In genomic region chr10:121598261-121599249, GRCh38 we compare ENCODE assay signal across 1 cellular context.
TF ChIP-seq lines count a peak whose summit lies in the region.

Gene FGFR2, minus strand, starts transcription at chr10:121598444. Its CDS starts 4,627 bp downstream, at chr10:121593817.

TF ChIP-seq in K562, 482 proteins besides CTCF, POLR2A, EP300 and RAD21 (continued from another document and continues in another):
- TF ChIP-seq CREB3 (tag; conservative IDR thresholded peaks at IDR 0.05; ENCODE audit: low read depth), result no peak
- 0 out of 2 replicates have a peak, but pooled peaks have one; percentile 19 for TF ChIP-seq BCOR (IDR thresholded peaks at IDR 0.05)
- no peak for TF ChIP-seq ILK (tag; IDR thresholded peaks at IDR 0.05; ENCODE audit: borderline replicate concordance, low read depth)
- TF ChIP-seq HSF4 (CRISPR knock-in tag; IDR thresholded peaks at IDR 0.05; ENCODE audit: borderline replicate concordance), result no peak
- TF ChIP-seq PREB (CRISPR knock-in tag; IDR thresholded peaks at IDR 0.05), result no peak
- TF ChIP-seq KLF16 (IDR thresholded peaks at IDR 0.05), result no peak
- no peak for TF ChIP-seq HBP1 (CRISPR knock-in tag; IDR thresholded peaks at IDR 0.05)
- TF ChIP-seq SFPQ (IDR thresholded peaks at IDR 0.05; ENCODE audit: low read depth, low read length), result no peak
- TF ChIP-seq E2F6 (IDR thresholded peaks at IDR 0.05; ENCODE audit: borderline replicate concordance in 1 of 2, extremely low read depth in 1 of 2, insufficient read depth in 1 of 2, insufficient read length in 1 of 2, low read depth in 1 of 2, low read length in 1 of 2, poor library complexity in 1 of 2, severe bottlenecking in 1 of 2), result peak; percentile 72 to 97
- TF ChIP-seq ZBTB2 (IDR thresholded peaks at IDR 0.05), result no peak
- TF ChIP-seq RNF2 (IDR thresholded peaks at IDR 0.05), result no peak
- TF ChIP-seq PPARD (CRISPR knock-in tag; IDR thresholded peaks at IDR 0.05), result no peak
- TF ChIP-seq USF2 (CRISPR knock-in tag; IDR thresholded peaks at IDR 0.05), result no peak
- TF ChIP-seq RBM25 (IDR thresholded peaks at IDR 0.05; ENCODE audit: low read depth, low read length, severe bottlenecking), result peak; percentile 65
- no peak for TF ChIP-seq ZNF311 (CRISPR knock-in tag; IDR thresholded peaks at IDR 0.05)
- no peak for TF ChIP-seq NR2C1 (IDR thresholded peaks at IDR 0.05)
- TF ChIP-seq NR2C1 (tag; IDR thresholded peaks at IDR 0.05), result no peak
- no peak for TF ChIP-seq BRD9 (IDR thresholded peaks at IDR 0.05; ENCODE audit: low read depth, partially characterized antibody)
- TF ChIP-seq CXXC5 (CRISPR knock-in tag; IDR thresholded peaks at IDR 0.05), result peak; percentile 92
- no peak for TF ChIP-seq ZNF592 (IDR thresholded peaks at IDR 0.05)
- no peak for TF ChIP-seq ZBTB40 (IDR thresholded peaks at IDR 0.05)
- TF ChIP-seq ZBTB40 (CRISPR knock-in tag; IDR thresholded peaks at IDR 0.05), result no peak
- no peak for TF ChIP-seq KDM1A (IDR thresholded peaks at IDR 0.05)
- TF ChIP-seq TCF3 (CRISPR knock-in tag; IDR thresholded peaks at IDR 0.05), result no peak
- TF ChIP-seq CREB5 (CRISPR knock-in tag; IDR thresholded peaks at IDR 0.05), result no peak
- TF ChIP-seq NFRKB (IDR thresholded peaks at IDR 0.05; ENCODE audit: low read depth), result no peak
- TF ChIP-seq RBM15 (IDR thresholded peaks at IDR 0.05; ENCODE audit: insufficient read depth, low read length), result no peak
- TF ChIP-seq CREB1 (IDR thresholded peaks at IDR 0.05), result no peak
- TF ChIP-seq CREB1 (CRISPR knock-in tag; IDR thresholded peaks at IDR 0.05), result no peak
- no peak for TF ChIP-seq DIDO1 (tag; IDR thresholded peaks at IDR 0.05; ENCODE audit: low read depth)
- TF ChIP-seq ZNF12 (CRISPR knock-in tag; IDR thresholded peaks at IDR 0.05), result no peak
- no peak for TF ChIP-seq JUNB (CRISPR knock-in tag; conservative IDR thresholded peaks at IDR 0.05)
- no peak for TF ChIP-seq STAT5B (CRISPR knock-in tag; IDR thresholded peaks at IDR 0.05)
- no peak for TF ChIP-seq PURB (CRISPR knock-in tag; IDR thresholded peaks at IDR 0.05; ENCODE audit: low read depth)
- TF ChIP-seq ZNF224 (CRISPR knock-in tag; IDR thresholded peaks at IDR 0.05), result no peak
- TF ChIP-seq YY1 (IDR thresholded peaks at IDR 0.05; ENCODE audit: borderline replicate concordance in 1 of 3, control insufficient read depth in 1 of 3, extremely low read depth in 1 of 3, insufficient read depth in 3 of 3, insufficient read length in 1 of 3, insufficient replicate concordance in 2 of 3, low read depth in 1 of 3, low read length in 2 of 3), result no peak
